In the genomic region with DNA sequence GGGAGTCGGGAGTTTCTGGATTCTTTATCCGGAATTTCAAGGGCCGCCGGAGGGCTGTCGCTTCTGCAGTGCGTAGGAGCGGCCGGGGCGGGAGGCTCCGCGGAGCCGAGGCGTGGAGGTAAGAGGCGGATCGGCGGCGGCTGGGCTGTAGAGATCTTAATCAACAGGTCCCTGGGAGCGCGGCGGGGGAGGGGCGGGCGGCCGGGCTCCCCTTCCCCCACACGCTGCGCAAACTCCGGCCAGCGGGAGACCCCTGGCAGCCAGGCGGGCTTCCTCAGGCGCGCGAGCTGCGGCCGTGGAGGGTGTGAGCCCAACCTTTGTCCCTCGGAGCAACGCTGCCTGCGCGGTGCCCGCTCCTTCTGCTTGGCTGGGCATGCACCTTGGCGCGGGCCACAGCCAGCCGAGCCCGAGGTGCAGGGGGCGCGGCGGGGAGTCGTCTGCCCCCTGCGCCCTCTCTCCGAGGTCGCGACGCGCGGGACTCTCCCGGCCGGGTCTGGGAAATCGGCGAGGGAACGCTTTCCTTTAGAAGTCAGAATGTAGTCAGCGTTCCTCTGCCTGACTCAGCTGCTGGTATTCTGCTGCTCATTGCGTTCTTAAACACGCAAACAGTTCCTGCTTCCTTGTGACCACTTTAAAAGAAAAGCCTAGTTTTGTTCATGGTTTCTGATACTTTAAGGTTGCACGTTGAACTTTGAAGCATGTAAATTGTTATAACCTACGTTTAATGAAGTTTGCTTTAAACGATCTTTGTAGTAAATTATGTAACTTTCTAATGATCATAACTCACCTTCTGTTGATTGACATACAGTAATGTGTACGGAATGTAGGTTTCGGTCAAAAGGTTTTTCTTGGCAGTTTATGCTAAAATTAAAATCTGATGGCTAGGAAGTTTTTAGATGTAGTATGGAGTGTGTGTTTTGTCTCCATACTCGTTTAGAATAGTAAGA, we compare ENCODE assay signal across 1 cellular context.
TF ChIP-seq lines count a peak whose summit lies in the region.

A gene (plus strand): TSS at position 20 of the 947 bp plus-strand sequence. CDS start 37,736 bp downstream, outside the sequence.

TF ChIP-seq in HepG2, 621 proteins besides CTCF, POLR2A, EP300 and RAD21 (continued from another document and continues in another):
- TF ChIP-seq, protein P1, sequence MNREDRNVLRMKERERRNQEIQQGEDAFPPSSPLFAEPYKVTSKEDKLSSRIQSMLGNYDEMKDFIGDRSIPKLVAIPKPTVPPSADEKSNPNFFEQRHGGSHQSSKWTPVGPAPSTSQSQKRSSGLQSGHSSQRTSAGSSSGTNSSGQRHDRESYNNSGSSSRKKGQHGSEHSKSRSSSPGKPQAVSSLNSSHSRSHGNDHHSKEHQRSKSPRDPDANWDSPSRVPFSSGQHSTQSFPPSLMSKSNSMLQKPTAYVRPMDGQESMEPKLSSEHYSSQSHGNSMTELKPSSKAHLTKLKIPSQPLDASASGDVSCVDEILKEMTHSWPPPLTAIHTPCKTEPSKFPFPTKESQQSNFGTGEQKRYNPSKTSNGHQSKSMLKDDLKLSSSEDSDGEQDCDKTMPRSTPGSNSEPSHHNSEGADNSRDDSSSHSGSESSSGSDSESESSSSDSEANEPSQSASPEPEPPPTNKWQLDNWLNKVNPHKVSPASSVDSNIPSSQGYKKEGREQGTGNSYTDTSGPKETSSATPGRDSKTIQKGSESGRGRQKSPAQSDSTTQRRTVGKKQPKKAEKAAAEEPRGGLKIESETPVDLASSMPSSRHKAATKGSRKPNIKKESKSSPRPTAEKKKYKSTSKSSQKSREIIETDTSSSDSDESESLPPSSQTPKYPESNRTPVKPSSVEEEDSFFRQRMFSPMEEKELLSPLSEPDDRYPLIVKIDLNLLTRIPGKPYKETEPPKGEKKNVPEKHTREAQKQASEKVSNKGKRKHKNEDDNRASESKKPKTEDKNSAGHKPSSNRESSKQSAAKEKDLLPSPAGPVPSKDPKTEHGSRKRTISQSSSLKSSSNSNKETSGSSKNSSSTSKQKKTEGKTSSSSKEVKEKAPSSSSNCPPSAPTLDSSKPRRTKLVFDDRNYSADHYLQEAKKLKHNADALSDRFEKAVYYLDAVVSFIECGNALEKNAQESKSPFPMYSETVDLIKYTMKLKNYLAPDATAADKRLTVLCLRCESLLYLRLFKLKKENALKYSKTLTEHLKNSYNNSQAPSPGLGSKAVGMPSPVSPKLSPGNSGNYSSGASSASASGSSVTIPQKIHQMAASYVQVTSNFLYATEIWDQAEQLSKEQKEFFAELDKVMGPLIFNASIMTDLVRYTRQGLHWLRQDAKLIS (CRISPR knock-in tag; IDR thresholded peaks at IDR 0.05), result no peak
- TF ChIP-seq ZNF746 (CRISPR knock-in tag; IDR thresholded peaks at IDR 0.05) (no peak), AHR (CRISPR knock-in tag; IDR thresholded peaks at IDR 0.05) (peak; percentile 88; the same call in 1 of the 2 replicates), NBN (conservative IDR thresholded peaks at IDR 0.05) (no peak), GABPA (IDR thresholded peaks at IDR 0.05; ENCODE audit: low read depth, low read length) (no peak), GABPA (CRISPR knock-in tag; IDR thresholded peaks at IDR 0.05; ENCODE audit: low read depth) (no peak), ZNF20 (CRISPR knock-in tag; IDR thresholded peaks at IDR 0.05) (peak; percentile 72; the same call in 1 of the 2 replicates), ZNF484 (CRISPR knock-in tag; IDR thresholded peaks at IDR 0.05; ENCODE audit: borderline replicate concordance, low read depth) (no peak), ZNF331 (CRISPR knock-in tag; IDR thresholded peaks at IDR 0.05) (peak; percentile 23), ZNF775 (CRISPR knock-in tag; IDR thresholded peaks at IDR 0.05; ENCODE audit: borderline replicate concordance) (peak; percentile 29; the same call in 1 of the 2 replicates), ZNF720 (CRISPR knock-in tag; IDR thresholded peaks at IDR 0.05) (no peak), EZH2 (conservative IDR thresholded peaks at IDR 0.05; ENCODE audit: low read depth, low read length) (no peak)
- TF ChIP-seq, protein P2, sequence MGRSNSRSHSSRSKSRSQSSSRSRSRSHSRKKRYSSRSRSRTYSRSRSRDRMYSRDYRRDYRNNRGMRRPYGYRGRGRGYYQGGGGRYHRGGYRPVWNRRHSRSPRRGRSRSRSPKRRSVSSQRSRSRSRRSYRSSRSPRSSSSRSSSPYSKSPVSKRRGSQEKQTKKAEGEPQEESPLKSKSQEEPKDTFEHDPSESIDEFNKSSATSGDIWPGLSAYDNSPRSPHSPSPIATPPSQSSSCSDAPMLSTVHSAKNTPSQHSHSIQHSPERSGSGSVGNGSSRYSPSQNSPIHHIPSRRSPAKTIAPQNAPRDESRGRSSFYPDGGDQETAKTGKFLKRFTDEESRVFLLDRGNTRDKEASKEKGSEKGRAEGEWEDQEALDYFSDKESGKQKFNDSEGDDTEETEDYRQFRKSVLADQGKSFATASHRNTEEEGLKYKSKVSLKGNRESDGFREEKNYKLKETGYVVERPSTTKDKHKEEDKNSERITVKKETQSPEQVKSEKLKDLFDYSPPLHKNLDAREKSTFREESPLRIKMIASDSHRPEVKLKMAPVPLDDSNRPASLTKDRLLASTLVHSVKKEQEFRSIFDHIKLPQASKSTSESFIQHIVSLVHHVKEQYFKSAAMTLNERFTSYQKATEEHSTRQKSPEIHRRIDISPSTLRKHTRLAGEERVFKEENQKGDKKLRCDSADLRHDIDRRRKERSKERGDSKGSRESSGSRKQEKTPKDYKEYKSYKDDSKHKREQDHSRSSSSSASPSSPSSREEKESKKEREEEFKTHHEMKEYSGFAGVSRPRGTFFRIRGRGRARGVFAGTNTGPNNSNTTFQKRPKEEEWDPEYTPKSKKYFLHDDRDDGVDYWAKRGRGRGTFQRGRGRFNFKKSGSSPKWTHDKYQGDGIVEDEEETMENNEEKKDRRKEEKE (IDR thresholded peaks at IDR 0.05), result no peak
- TF ChIP-seq, protein P3, sequence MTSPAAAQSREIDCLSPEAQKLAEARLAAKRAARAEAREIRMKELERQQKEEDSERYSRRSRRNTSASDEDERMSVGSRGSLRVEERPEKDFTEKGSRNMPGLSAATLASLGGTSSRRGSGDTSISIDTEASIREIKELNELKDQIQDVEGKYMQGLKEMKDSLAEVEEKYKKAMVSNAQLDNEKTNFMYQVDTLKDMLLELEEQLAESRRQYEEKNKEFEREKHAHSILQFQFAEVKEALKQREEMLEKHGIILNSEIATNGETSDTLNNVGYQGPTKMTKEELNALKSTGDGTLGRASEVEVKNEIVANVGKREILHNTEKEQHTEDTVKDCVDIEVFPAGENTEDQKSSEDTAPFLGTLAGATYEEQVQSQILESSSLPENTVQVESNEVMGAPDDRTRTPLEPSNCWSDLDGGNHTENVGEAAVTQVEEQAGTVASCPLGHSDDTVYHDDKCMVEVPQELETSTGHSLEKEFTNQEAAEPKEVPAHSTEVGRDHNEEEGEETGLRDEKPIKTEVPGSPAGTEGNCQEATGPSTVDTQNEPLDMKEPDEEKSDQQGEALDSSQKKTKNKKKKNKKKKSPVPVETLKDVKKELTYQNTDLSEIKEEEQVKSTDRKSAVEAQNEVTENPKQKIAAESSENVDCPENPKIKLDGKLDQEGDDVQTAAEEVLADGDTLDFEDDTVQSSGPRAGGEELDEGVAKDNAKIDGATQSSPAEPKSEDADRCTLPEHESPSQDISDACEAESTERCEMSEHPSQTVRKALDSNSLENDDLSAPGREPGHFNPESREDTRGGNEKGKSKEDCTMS (CRISPR knock-in tag; conservative IDR thresholded peaks at IDR 0.05), result no peak
- TF ChIP-seq, protein P4, sequence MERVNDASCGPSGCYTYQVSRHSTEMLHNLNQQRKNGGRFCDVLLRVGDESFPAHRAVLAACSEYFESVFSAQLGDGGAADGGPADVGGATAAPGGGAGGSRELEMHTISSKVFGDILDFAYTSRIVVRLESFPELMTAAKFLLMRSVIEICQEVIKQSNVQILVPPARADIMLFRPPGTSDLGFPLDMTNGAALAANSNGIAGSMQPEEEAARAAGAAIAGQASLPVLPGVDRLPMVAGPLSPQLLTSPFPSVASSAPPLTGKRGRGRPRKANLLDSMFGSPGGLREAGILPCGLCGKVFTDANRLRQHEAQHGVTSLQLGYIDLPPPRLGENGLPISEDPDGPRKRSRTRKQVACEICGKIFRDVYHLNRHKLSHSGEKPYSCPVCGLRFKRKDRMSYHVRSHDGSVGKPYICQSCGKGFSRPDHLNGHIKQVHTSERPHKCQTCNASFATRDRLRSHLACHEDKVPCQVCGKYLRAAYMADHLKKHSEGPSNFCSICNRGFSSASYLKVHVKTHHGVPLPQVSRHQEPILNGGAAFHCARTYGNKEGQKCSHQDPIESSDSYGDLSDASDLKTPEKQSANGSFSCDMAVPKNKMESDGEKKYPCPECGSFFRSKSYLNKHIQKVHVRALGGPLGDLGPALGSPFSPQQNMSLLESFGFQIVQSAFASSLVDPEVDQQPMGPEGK (CRISPR knock-in tag; IDR thresholded peaks at IDR 0.05), result peak; percentile 72
- TF ChIP-seq, protein P5, sequence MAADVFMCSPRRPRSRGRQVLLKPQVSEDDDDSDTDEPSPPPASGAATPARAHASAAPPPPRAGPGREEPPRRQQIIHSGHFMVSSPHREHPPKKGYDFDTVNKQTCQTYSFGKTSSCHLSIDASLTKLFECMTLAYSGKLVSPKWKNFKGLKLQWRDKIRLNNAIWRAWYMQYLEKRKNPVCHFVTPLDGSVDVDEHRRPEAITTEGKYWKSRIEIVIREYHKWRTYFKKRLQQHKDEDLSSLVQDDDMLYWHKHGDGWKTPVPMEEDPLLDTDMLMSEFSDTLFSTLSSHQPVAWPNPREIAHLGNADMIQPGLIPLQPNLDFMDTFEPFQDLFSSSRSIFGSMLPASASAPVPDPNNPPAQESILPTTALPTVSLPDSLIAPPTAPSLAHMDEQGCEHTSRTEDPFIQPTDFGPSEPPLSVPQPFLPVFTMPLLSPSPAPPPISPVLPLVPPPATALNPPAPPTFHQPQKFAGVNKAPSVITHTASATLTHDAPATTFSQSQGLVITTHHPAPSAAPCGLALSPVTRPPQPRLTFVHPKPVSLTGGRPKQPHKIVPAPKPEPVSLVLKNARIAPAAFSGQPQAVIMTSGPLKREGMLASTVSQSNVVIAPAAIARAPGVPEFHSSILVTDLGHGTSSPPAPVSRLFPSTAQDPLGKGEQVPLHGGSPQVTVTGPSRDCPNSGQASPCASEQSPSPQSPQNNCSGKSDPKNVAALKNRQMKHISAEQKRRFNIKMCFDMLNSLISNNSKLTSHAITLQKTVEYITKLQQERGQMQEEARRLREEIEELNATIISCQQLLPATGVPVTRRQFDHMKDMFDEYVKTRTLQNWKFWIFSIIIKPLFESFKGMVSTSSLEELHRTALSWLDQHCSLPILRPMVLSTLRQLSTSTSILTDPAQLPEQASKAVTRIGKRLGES (CRISPR knock-in tag; IDR thresholded peaks at IDR 0.05; ENCODE audit: borderline replicate concordance), result no peak
- TF ChIP-seq, protein P6, sequence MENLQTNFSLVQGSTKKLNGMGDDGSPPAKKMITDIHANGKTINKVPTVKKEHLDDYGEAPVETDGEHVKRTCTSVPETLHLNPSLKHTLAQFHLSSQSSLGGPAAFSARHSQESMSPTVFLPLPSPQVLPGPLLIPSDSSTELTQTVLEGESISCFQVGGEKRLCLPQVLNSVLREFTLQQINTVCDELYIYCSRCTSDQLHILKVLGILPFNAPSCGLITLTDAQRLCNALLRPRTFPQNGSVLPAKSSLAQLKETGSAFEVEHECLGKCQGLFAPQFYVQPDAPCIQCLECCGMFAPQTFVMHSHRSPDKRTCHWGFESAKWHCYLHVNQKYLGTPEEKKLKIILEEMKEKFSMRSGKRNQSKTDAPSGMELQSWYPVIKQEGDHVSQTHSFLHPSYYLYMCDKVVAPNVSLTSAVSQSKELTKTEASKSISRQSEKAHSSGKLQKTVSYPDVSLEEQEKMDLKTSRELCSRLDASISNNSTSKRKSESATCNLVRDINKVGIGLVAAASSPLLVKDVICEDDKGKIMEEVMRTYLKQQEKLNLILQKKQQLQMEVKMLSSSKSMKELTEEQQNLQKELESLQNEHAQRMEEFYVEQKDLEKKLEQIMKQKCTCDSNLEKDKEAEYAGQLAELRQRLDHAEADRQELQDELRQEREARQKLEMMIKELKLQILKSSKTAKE (CRISPR knock-in tag; IDR thresholded peaks at IDR 0.05; ENCODE audit: borderline replicate concordance), result peak; percentile 47; the same call in 1 of the 2 replicates
- TF ChIP-seq, protein P7, sequence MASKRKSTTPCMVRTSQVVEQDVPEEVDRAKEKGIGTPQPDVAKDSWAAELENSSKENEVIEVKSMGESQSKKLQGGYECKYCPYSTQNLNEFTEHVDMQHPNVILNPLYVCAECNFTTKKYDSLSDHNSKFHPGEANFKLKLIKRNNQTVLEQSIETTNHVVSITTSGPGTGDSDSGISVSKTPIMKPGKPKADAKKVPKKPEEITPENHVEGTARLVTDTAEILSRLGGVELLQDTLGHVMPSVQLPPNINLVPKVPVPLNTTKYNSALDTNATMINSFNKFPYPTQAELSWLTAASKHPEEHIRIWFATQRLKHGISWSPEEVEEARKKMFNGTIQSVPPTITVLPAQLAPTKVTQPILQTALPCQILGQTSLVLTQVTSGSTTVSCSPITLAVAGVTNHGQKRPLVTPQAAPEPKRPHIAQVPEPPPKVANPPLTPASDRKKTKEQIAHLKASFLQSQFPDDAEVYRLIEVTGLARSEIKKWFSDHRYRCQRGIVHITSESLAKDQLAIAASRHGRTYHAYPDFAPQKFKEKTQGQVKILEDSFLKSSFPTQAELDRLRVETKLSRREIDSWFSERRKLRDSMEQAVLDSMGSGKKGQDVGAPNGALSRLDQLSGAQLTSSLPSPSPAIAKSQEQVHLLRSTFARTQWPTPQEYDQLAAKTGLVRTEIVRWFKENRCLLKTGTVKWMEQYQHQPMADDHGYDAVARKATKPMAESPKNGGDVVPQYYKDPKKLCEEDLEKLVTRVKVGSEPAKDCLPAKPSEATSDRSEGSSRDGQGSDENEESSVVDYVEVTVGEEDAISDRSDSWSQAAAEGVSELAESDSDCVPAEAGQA (IDR thresholded peaks at IDR 0.05; ENCODE audit: low read depth), result no peak
- TF ChIP-seq, protein P7 (CRISPR knock-in tag; IDR thresholded peaks at IDR 0.05; ENCODE audit: borderline replicate concordance), result no peak; the same call in 1 of the 2 replicates
- TF ChIP-seq, protein P8, sequence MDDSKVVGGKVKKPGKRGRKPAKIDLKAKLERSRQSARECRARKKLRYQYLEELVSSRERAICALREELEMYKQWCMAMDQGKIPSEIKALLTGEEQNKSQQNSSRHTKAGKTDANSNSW (CRISPR knock-in tag; IDR thresholded peaks at IDR 0.05; ENCODE audit: borderline replicate concordance), result peak; percentile 45; the same call in 1 of the 2 replicates
